1 cellular context compared by ENCODE assay signal in genomic region chr9:37079370-37080164, GRCh38.
TF ChIP-seq lines count a peak whose summit lies in the region.

No MANE protein-coding gene starts in this region.

TF ChIP-seq in HepG2, 621 proteins besides CTCF, POLR2A, EP300 and RAD21 (continued from another document and continues in another):
- TF ChIP-seq CHCHD3 (CRISPR knock-in tag; IDR thresholded peaks at IDR 0.05) (peak; percentile 99), MNT (IDR thresholded peaks at IDR 0.05) (peak; percentile 76), ZHX1 (CRISPR knock-in tag; IDR thresholded peaks at IDR 0.05; ENCODE audit: low read depth) (peak; percentile 96), KDM5A (IDR thresholded peaks at IDR 0.05; ENCODE audit: borderline replicate concordance, low read length) (peak; percentile 48; the same call in 1 of the 2 replicates), MAFF (IDR thresholded peaks at IDR 0.05; ENCODE audit: low read depth, low read length) (no peak), POLR2AphosphoS5 (IDR thresholded peaks at IDR 0.05; ENCODE audit: low read depth, low read length) (peak; percentile 72), MAZ (IDR thresholded peaks at IDR 0.05; ENCODE audit: borderline replicate concordance, low read depth, low read length) (peak; percentile 12; the same call in 1 of the 2 replicates), MAZ (CRISPR knock-in tag; IDR thresholded peaks at IDR 0.05; ENCODE audit: low read depth) (peak; percentile 96), SRSF9 (IDR thresholded peaks at IDR 0.05; ENCODE audit: borderline replicate concordance, insufficient read depth, low read depth, low read length, poor library complexity, severe bottlenecking) (no peak), ARNT (IDR thresholded peaks at IDR 0.05) (no peak), ZNF746 (CRISPR knock-in tag; IDR thresholded peaks at IDR 0.05) (peak; percentile 97), TARDBP (CRISPR knock-in tag; IDR thresholded peaks at IDR 0.05) (peak; percentile 90; the same call in 1 of the 2 replicates), ZC3H13 (CRISPR knock-in tag; IDR thresholded peaks at IDR 0.05) (peak; percentile 93), NFKBIZ (CRISPR knock-in tag; IDR thresholded peaks at IDR 0.05) (peak; percentile 98), TAF15 (IDR thresholded peaks at IDR 0.05; ENCODE audit: low read depth, low read length, poor library complexity, severe bottlenecking) (no peak), ZBTB40 (IDR thresholded peaks at IDR 0.05) (no peak), ZBTB40 (CRISPR knock-in tag; IDR thresholded peaks at IDR 0.05) (peak; percentile 96), ZFP82 (CRISPR knock-in tag; IDR thresholded peaks at IDR 0.05; ENCODE audit: borderline replicate concordance) (no peak; the same call in 1 of the 2 replicates), ZFAT (CRISPR knock-in tag; conservative IDR thresholded peaks at IDR 0.05) (peak; percentile 85), KLF11 (CRISPR knock-in tag; IDR thresholded peaks at IDR 0.05) (peak; percentile 99), RNF2 (conservative IDR thresholded peaks at IDR 0.05; ENCODE audit: low read depth) (peak; percentile 99), SMARCC2 (IDR thresholded peaks at IDR 0.05) (no peak), ZNF672 (CRISPR knock-in tag; IDR thresholded peaks at IDR 0.05) (no peak), FOXA3 (CRISPR knock-in tag; IDR thresholded peaks at IDR 0.05) (peak; percentile 70), DMTF1 (CRISPR knock-in tag; IDR thresholded peaks at IDR 0.05) (peak; percentile 83; the same call in 1 of the 2 replicates), SOX6 (IDR thresholded peaks at IDR 0.05) (no peak), SOX6 (CRISPR knock-in tag; IDR thresholded peaks at IDR 0.05) (peak; percentile 73), THAP7 (CRISPR knock-in tag; IDR thresholded peaks at IDR 0.05) (peak; percentile 97), ZMAT3 (CRISPR knock-in tag; conservative IDR thresholded peaks at IDR 0.05) (peak; percentile 100), THAP8 (CRISPR knock-in tag; IDR thresholded peaks at IDR 0.05; ENCODE audit: borderline replicate concordance) (peak; percentile 94), SAFB2 (CRISPR knock-in tag; IDR thresholded peaks at IDR 0.05; ENCODE audit: borderline replicate concordance, low read depth) (peak; percentile 97), PAX8 (CRISPR knock-in tag; IDR thresholded peaks at IDR 0.05; ENCODE audit: borderline replicate concordance) (peak; percentile 28; the same call in 1 of the 2 replicates), ZBTB4 (CRISPR knock-in tag; IDR thresholded peaks at IDR 0.05; ENCODE audit: borderline replicate concordance) (peak; percentile 87; the same call in 1 of the 2 replicates), ATRX (CRISPR knock-in tag; IDR thresholded peaks at IDR 0.05; ENCODE audit: borderline replicate concordance) (peak; percentile 71; the same call in 1 of the 2 replicates), RFX5 (IDR thresholded peaks at IDR 0.05; ENCODE audit: low read depth, low read length) (no peak), ZNF772 (CRISPR knock-in tag; IDR thresholded peaks at IDR 0.05) (peak; percentile 97), JUN (CRISPR knock-in tag; IDR thresholded peaks at IDR 0.05) (peak; percentile 78), YEATS4 (CRISPR knock-in tag; IDR thresholded peaks at IDR 0.05; ENCODE audit: borderline replicate concordance) (peak; percentile 85), ZNF556 (CRISPR knock-in tag; IDR thresholded peaks at IDR 0.05; ENCODE audit: borderline replicate concordance) (peak; percentile 69; the same call in 1 of the 2 replicates), ARHGAP35 (CRISPR knock-in tag; IDR thresholded peaks at IDR 0.05; ENCODE audit: borderline replicate concordance) (peak; percentile 97), ZNF619 (CRISPR knock-in tag; IDR thresholded peaks at IDR 0.05) (0 out of 2 replicates have a peak, but pooled peaks have one; percentile 76), ZNF83 (CRISPR knock-in tag; IDR thresholded peaks at IDR 0.05; ENCODE audit: borderline replicate concordance) (peak; percentile 98), ZNF678 (CRISPR knock-in tag; IDR thresholded peaks at IDR 0.05) (peak; percentile 98; the same call in 1 of the 2 replicates), ZBTB7A (CRISPR knock-in tag; IDR thresholded peaks at IDR 0.05) (peak; percentile 97)
